Comparison of ENCODE assay signal across 22 cellular contexts in genomic region chr16:85853641-85854545, GRCh38. TPM values are rescaled to one million over a fixed set of nuclear protein-coding genes. Genes with fewer than 3 reads are reported as not detected.
A peak's percentile ranks its signal among the peaks of the same experiment; 100 is the strongest.
DNase-seq lines count a peak whose midpoint lies in the region; ATAC-seq and TF ChIP-seq lines count a peak whose summit lies in the region.
"Had no signal": no experiment of that assay in that cellular context is flagged by ENCODE, and none has a peak within 500 bp of the region (broad histone marks: within the 10 kb centered on the region; RNA-seq: fewer than 3 reads in every experiment).

No MANE protein-coding gene starts in this region.

- H3K36me3 Mint-ChIP-seq in stimulated activated naive B cell treated with anti-CD40 and anti-IgM and Interleukin-4, amounts not matched to agents 10 μg/mL and 1 μg/mL and 100 μg/mL, for 72 hours, result no peaks in the 10 kb centered on the region

- H3K4me3 ChIP-seq in left lung, result no peak overlapping the region
- H3K4me3 ChIP-seq: hepatocyte, lung, MG63, upper lobe of left lung had no signal

- H3K27me3 ChIP-seq in left lung (peaks cover 0 to 5% of the 10 kb centered on the region in 2 donors), foreskin keratinocyte (no peaks in the 10 kb centered on the region)
- H3K27me3 ChIP-seq: hepatocyte, MG63, upper lobe of left lung had no signal

- ATAC-seq in left lung (peak; percentile 33), foreskin keratinocyte (no peak), HG03342 (IDR thresholded peaks at IDR 0.05; ENCODE audit: unreplicated experiment) (no peak)
- ATAC-seq in stimulated activated naive B cell treated with anti-CD40 and anti-IgM and Interleukin-4, amounts not matched to agents 10 μg/mL and 1 μg/mL and 100 μg/mL, for 72 hours (replicated peaks), result peak; percentile 44 to 63
- ATAC-seq: stimulated activated naive CD8-positive, alpha-beta T cell treated with anti-CD3 and anti-CD28 coated beads, Interleukin-15, Interleukin-2, amounts not matched to agents 100 U/mL and 50 U/mL, for 24 hours had no signal

- peaks cover 44 to 59% of the 10 kb centered on the region in 2 donors for H3K4me1 Mint-ChIP-seq in stimulated activated naive B cell treated with anti-CD40 and anti-IgM and Interleukin-4, amounts not matched to agents 10 μg/mL and 1 μg/mL and 100 μg/mL, for 72 hours

- no peaks in the 10 kb centered on the region for H3K9me3 Mint-ChIP-seq in stimulated activated naive B cell treated with anti-CD40 and anti-IgM and Interleukin-4, amounts not matched to agents 10 μg/mL and 1 μg/mL and 100 μg/mL, for 72 hours
- H3K9me3 Mint-ChIP-seq: T-helper 2 cell treated with Interferon-gamma antibody and Interleukin-4, amounts not matched to agents 5 μg/mL and 100 μg/mL, for 36 hours had no signal

- DNase-seq in KBM-7 (peak; percentile 64), NOMO-1 treated with dmso at 0.1 percent for 144 hours (lab: John Stamatoyannopoulos, UW; ENCODE audit: unreplicated experiment) (peak; percentile 84), left lung (peak in 1 of 2 donors; percentile 18), RWPE1 (ENCODE audit: low spot score) (no peak), foreskin keratinocyte (no peak), cerebellar cortex (ENCODE audit: low spot score) (no peak)
- DNase-seq in stimulated activated naive B cell treated with anti-CD40 and anti-IgM and Interleukin-4, amounts not matched to agents 10 μg/mL and 1 μg/mL and 100 μg/mL, for 72 hours, result no peak
- DNase-seq: activated CD4-positive, alpha-beta T cell treated with anti-CD3 and anti-CD28 coated beads, Interleukin-2, amount 50 U/mL, for 4 hours; activated gamma-delta T cell; activated T-cell treated with anti-CD3 and anti-CD28 coated beads for 4 hours; cortex of kidney; HFFc6; MG63; NCI-H187; NCI-H2227 treated with DMSO at 0.1 percent for 48 hours; NCI-H774; stimulated activated naive CD8-positive, alpha-beta T cell treated with anti-CD3 and anti-CD28 coated beads, Interleukin-15, Interleukin-2, amounts not matched to agents 100 U/mL and 50 U/mL, for 24 hours; upper lobe of left lung had no signal

- H3K27ac ChIP-seq in left lung (peak overlapping the region in 1 of 2 donors; percentile 56), RWPE1 (no peak overlapping the region), foreskin keratinocyte (no peak overlapping the region)
- H3K27ac ChIP-seq: hepatocyte had no signal

- intact Hi-C loops in left lung (cut with DNase I), result no loop called here

- no peak overlapping the region for H3K4me3 Mint-ChIP-seq in stimulated activated naive B cell treated with anti-CD40 and anti-IgM and Interleukin-4, amounts not matched to agents 10 μg/mL and 1 μg/mL and 100 μg/mL, for 72 hours
- H3K4me3 Mint-ChIP-seq: HFFc6; T-helper 2 cell treated with Interferon-gamma antibody and Interleukin-4, amounts not matched to agents 5 μg/mL and 100 μg/mL, for 36 hours had no signal

- no peak for TF ChIP-seq CTCF in left lung (IDR thresholded peaks at IDR 0.05)
- no peak for TF ChIP-seq CTCF in RWPE1 (conservative IDR thresholded peaks at IDR 0.05; ENCODE audit: low read depth)
- no peak for TF ChIP-seq CTCF in foreskin keratinocyte (conservative IDR thresholded peaks at IDR 0.05)

- H3K27ac Mint-ChIP-seq in stimulated activated naive B cell treated with anti-CD40 and anti-IgM and Interleukin-4, amounts not matched to agents 10 μg/mL and 1 μg/mL and 100 μg/mL, for 72 hours, result no peak overlapping the region
- H3K27ac Mint-ChIP-seq: HFFc6; T-helper 2 cell treated with Interferon-gamma antibody and Interleukin-4, amounts not matched to agents 5 μg/mL and 100 μg/mL, for 36 hours had no signal

- POLR2A ChIA-PET in RWPE1 (lab: Yijun Ruan, JAX; ENCODE audit: low non-redundant PET), result no interaction called here

- CTCF ChIA-PET in RWPE1 (lab: Yijun Ruan, JAX), result no interaction called here

- peaks cover 0 to 2% of the 10 kb centered on the region in 2 donors for H3K9me3 ChIP-seq in left lung
- H3K9me3 ChIP-seq: MG63, upper lobe of left lung had no signal

- in situ Hi-C loops in KBM-7 (cut with MboI; ENCODE audit: low pct_unique_long_range_greater_than_20kb, low sequenced_read_pairs), result no loop called here

- no peaks in the 10 kb centered on the region for H3K36me3 ChIP-seq in left lung
- H3K36me3 ChIP-seq: MG63, upper lobe of left lung had no signal

- H3K4me1 ChIP-seq in left lung, result peaks cover 0 to 25% of the 10 kb centered on the region in 2 donors
- no peaks in the 10 kb centered on the region for H3K4me1 ChIP-seq in foreskin keratinocyte

- H3K27me3 Mint-ChIP-seq in stimulated activated naive B cell treated with anti-CD40 and anti-IgM and Interleukin-4, amounts not matched to agents 10 μg/mL and 1 μg/mL and 100 μg/mL, for 72 hours, result no peaks in the 10 kb centered on the region

RNA-seq across cellular contexts. Expression of gene IRF8, which starts 45.1 kb away (rescaled TPM):
- 10 to 100 TPM; 24.4 to 33.6 TPM for total RNA-seq in left lung
- not detected in 2 replicates for total RNA-seq in foreskin keratinocyte
- polyA plus RNA-seq in foreskin keratinocyte, result not detected in 2 replicates
- total RNA-seq: HFFc6 had no signal

RNA-seq across cellular contexts. Expression of gene COX4I1, which starts 54.4 kb away (rescaled TPM):
- total RNA-seq in left lung (100 to 1,000 TPM; 368 to 418 TPM), foreskin keratinocyte (545 and 564 TPM in 2 replicates)
- 864 and 916 TPM in 2 replicates for polyA plus RNA-seq in foreskin keratinocyte

RNA-seq across cellular contexts. Expression of gene EMC8, which starts 54.5 kb away (rescaled TPM):
- total RNA-seq in left lung (10 to 100 TPM; 19.4 to 29.1 TPM), foreskin keratinocyte (41.7 and 42.9 TPM in 2 replicates)
- polyA plus RNA-seq in foreskin keratinocyte, result 45.3 and 46.4 TPM in 2 replicates

Comparison
In these comparisons a context has a peak if more than half of its experiments do, and no peak if none do; other contexts are left out.
1. DNase-seq: peak in KBM-7 (single experiment) and NOMO-1 treated with dmso at 0.1 percent for 144 hours (single experiment); none in stimulated activated naive B cell treated with anti-CD40 and anti-IgM and Interleukin-4, amounts not matched to agents 10 μg/mL and 1 μg/mL and 100 μg/mL, for 72 hours (single experiment), RWPE1 (single experiment), foreskin keratinocyte (0 of 2) and cerebellar cortex (single experiment).
2. ATAC-seq: peak in left lung (single experiment) and stimulated activated naive B cell treated with anti-CD40 and anti-IgM and Interleukin-4, amounts not matched to agents 10 μg/mL and 1 μg/mL and 100 μg/mL, for 72 hours (2 of 2); none in foreskin keratinocyte (single experiment) and HG03342 (single experiment).
3. RNA of gene IRF8, which starts 45.1 kb away (total RNA-seq): 24.4 to 33.6 TPM in left lung; not detected in foreskin keratinocyte; every median in the first group is over 10 times any median in the second.